Comparison of ENCODE assay signal across 30 cellular contexts in the genomic region with DNA sequence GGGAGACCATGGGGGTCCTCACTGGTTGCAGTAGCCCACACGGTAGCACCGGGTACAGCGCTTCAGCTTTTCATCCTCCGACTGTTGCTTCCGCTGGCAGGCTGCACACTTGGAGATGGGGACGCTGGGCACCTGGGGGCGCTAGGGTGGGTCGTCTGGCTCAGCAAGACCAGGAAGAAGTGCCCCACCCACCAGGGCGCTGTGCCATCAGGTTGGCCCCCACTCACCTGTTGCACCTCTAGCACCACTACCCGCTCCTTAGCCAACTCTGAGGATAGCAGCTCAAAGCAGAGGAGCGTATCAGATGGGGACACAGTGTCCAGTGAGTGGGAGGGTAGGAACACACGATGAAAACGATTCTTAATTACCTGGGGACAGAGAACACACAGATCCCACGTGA.
"Had no signal": no experiment of that assay in that cellular context is flagged by ENCODE, and none has a peak within 500 bp of the region (broad histone marks: within the 10 kb centered on the region; RNA-seq: fewer than 3 reads in every experiment).

No MANE protein-coding gene starts in this region.

- H3K9me3 Mint-ChIP-seq: immature natural killer cell; mesothelial cell of epicardium; naive B cell; natural killer cell; nephron progenitor cell; neural progenitor cell; stimulated activated memory B cell treated with anti-CD40 and anti-IgM and Interleukin-4, amounts not matched to agents 10 μg/mL and 1 μg/mL and 100 μg/mL, for 72 hours; stimulated activated naive CD8-positive, alpha-beta T cell treated with anti-CD3 and anti-CD28 coated beads, Interleukin-15, amount 100 ng/mL, for 72 hours; type B pancreatic cell had no signal

- H3K27me3 ChIP-seq: heart right ventricle, neural progenitor cell, pancreas, right lobe of liver, tibial nerve, vagina had no signal

- H3K36me3 ChIP-seq: neural progenitor cell had no signal

- H3K36me3 Mint-ChIP-seq: natural killer cell had no signal

- H3K4me1 ChIP-seq: neural progenitor cell, pancreas, prostate gland, right lobe of liver, vagina had no signal

- DNase-seq: heart right ventricle; hippocampal formation; immature natural killer cell; kidney; left ventricle myocardium inferior; mesendoderm; naive B cell; natural killer cell; nephron progenitor cell; pancreas; posterior cingulate gyrus; retina; right lobe of liver; stimulated activated CD4-positive, alpha-beta T cell treated with anti-CD3 and anti-CD28 coated beads, Interleukin-1b, Interleukin-23, amount 100 ng/mL, for 48 hours; stimulated activated CD4-positive, alpha-beta T cell treated with anti-CD3 and anti-CD28 coated beads, Interleukin-2, amount 100 ng/mL, for 48 hours; stimulated activated CD4-positive, alpha-beta T cell treated with anti-CD3 and anti-CD28 coated beads, Interleukin-4, amount 100 ng/mL, for 4 hours; stimulated activated CD8-positive, alpha-beta memory T cell treated with anti-CD3 and anti-CD28 coated beads, Interleukin-4, amount 100 ng/mL, for 48 hours; stimulated activated naive CD4-positive, alpha-beta T cell treated with Interleukin-2 at 50 U/mL for 16 hours; stimulated activated naive CD8-positive, alpha-beta T cell treated with anti-CD3 and anti-CD28 coated beads, Interleukin-15, amount 100 ng/mL, for 72 hours; substantia nigra had no signal

- H3K9me3 ChIP-seq: heart right ventricle, left ventricle myocardium inferior, pancreas, prostate gland, right lobe of liver, tibial nerve, vagina had no signal

- H3K27ac Mint-ChIP-seq: mesothelial cell of epicardium, natural killer cell, nephron progenitor cell, neural progenitor cell, type B pancreatic cell had no signal

- H3K4me3 ChIP-seq: heart right ventricle, left ventricle myocardium inferior, lung, neural progenitor cell, pancreas, prostate gland, right lobe of liver, smooth muscle cell, tibial nerve, vagina had no signal

- H3K27me3 Mint-ChIP-seq: naive B cell; stimulated activated memory B cell treated with anti-CD40 and anti-IgM and Interleukin-4, amounts not matched to agents 10 μg/mL and 1 μg/mL and 100 μg/mL, for 72 hours; stimulated activated naive CD8-positive, alpha-beta T cell treated with anti-CD3 and anti-CD28 coated beads, Interleukin-15, amount 100 ng/mL, for 72 hours; type B pancreatic cell had no signal

- FAIRE-seq: islet of Langerhans, kidney, pancreas had no signal

- H3K4me3 Mint-ChIP-seq: immature natural killer cell; mesothelial cell of epicardium; naive B cell; natural killer cell; nephron progenitor cell; stimulated activated memory B cell treated with anti-CD40 and anti-IgM and Interleukin-4, amounts not matched to agents 10 μg/mL and 1 μg/mL and 100 μg/mL, for 72 hours; stimulated activated naive CD8-positive, alpha-beta T cell treated with anti-CD3 and anti-CD28 coated beads, Interleukin-15, amount 100 ng/mL, for 72 hours; type B pancreatic cell had no signal

- H3K4me1 Mint-ChIP-seq: immature natural killer cell; mesothelial cell of epicardium; nephron progenitor cell; neural progenitor cell; stimulated activated naive CD8-positive, alpha-beta T cell treated with anti-CD3 and anti-CD28 coated beads, Interleukin-15, amount 100 ng/mL, for 72 hours had no signal

- H3K27ac ChIP-seq: heart right ventricle, left ventricle myocardium inferior, neural progenitor cell, pancreas, prostate gland, right lobe of liver, tibial nerve, vagina had no signal

- ATAC-seq: heart right ventricle; natural killer cell; pancreas; right lobe of liver; stimulated activated memory B cell treated with anti-CD40 and anti-IgM and Interleukin-4, amounts not matched to agents 10 μg/mL and 1 μg/mL and 100 μg/mL, for 72 hours; stimulated activated naive CD8-positive, alpha-beta T cell treated with anti-CD3 and anti-CD28 coated beads, Interleukin-15, amount 100 ng/mL, for 72 hours had no signal
